In the genomic region with DNA sequence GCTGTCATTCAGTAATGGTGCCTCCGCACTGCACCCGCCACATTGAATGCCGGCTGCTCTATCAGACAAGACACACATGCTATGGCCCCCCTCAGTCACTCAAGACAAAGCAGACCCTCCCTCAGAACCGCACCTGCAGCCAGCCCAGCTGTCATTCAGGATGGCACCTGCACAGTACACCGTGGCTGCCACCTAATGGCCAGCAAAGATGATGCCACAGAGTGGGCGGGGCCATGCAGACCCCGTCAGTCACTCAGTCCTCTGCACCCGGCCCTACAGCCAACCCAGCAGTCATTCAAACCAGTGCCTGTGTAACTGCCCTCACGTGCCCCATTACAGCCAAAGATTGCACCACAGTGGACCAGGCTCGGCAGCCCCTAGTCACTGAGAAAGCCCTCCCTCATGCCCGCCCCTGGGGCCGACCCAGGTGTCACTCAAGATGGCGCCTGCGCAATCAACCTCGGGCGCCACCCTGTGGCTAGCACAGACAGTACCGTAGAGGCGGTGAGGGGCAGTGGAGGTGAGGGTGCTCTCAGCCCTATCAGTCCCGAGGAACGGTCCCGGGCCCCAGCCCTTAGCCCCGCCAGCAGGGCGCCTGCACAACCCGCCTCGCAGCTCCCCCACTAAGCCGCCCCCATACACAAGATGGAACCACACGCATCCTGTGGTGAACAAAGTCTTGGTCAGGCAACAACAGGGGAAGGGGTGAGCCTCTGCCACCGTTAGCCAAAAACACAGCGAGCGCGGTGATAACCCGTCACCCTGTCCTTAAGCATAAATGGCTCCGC, we compare ENCODE assay signal across 9 cellular contexts. TPM values are rescaled to one million over a fixed set of nuclear protein-coding genes. Genes with fewer than 3 reads are reported as not detected.
A peak's percentile ranks its signal among the peaks of the same experiment; 100 is the strongest.
DNase-seq lines count a peak whose midpoint lies in the region; ATAC-seq, FAIRE-seq and TF ChIP-seq lines count a peak whose summit lies in the region.
"Had no signal": no experiment of that assay in that cellular context is flagged by ENCODE, and none has a peak within 500 bp of the region (broad histone marks: within the 10 kb centered on the region; RNA-seq: fewer than 3 reads in every experiment).

No MANE protein-coding gene starts in this region.

- no peaks in the 10 kb centered on the region for H3K79me2 ChIP-seq in astrocyte (ENCODE audit: insufficient read depth, low read length)

- H3K9ac ChIP-seq in astrocyte (ENCODE audit: low read length) (peak overlapping the region; percentile 38), kidney (ENCODE audit: low read length in 2 of 2) (peak overlapping the region in 1 of 2 donors; percentile 44)

- H3K4me2 ChIP-seq in astrocyte (ENCODE audit: low read length), result peak overlapping the region; percentile 69

- H4K20me1 ChIP-seq in astrocyte (ENCODE audit: insufficient read depth, low read length), result no peaks in the 10 kb centered on the region

- H3K27me3 ChIP-seq in HL-60 (ENCODE audit: insufficient read depth, poor library complexity, severe bottlenecking) (no peaks in the 10 kb centered on the region), astrocyte (ENCODE audit: insufficient read depth, low read length) (no peaks in the 10 kb centered on the region)

- H3K27ac ChIP-seq in HL-60 (replicated peaks), result peak overlapping the region; percentile 83
- H3K27ac ChIP-seq in astrocyte (ENCODE audit: low read depth, low read length), result no peak overlapping the region
- peak overlapping the region; percentile 82 to 86 for H3K27ac ChIP-seq in kidney (ENCODE audit: low read depth in 2 of 2, low read length in 2 of 2)

- DNase-seq in HL-60 (ENCODE audit: low read depth in 1 of 2, low spot score in 1 of 2) (peak; percentile 76 to 89), astrocyte (ENCODE audit: low read depth) (no peak), kidney (peak; percentile 91), COLO668 (lab: John Stamatoyannopoulos, UW; ENCODE audit: unreplicated experiment) (no peak), SKM-1 treated with dmso at 0.1 percent for 144 hours (lab: John Stamatoyannopoulos, UW; ENCODE audit: unreplicated experiment) (no peak), NCI-H187 treated with DMSO at 0.1 percent for 48 hours (lab: John Stamatoyannopoulos, UW) (no peak)
- no peak for DNase-seq in stimulated activated effector memory CD8-positive, alpha-beta T cell treated with anti-CD3 and anti-CD28 coated beads, Interleukin-12 subunit alpha, Interleukin-12 subunit beta, amount 100 ng/mL, for 72 hours (ENCODE audit: low spot score in 2 of 2)
- no peak for DNase-seq in activated CD8-positive, alpha-beta memory T cell treated with anti-CD3 and anti-CD28 coated beads, Interleukin-2, amount 50 U/mL, for 48 hours

- H3K27ac Mint-ChIP-seq in astrocyte (ENCODE audit: unreplicated experiment), result no peak overlapping the region
- H3K27ac Mint-ChIP-seq in stimulated activated effector memory CD8-positive, alpha-beta T cell treated with anti-CD3 and anti-CD28 coated beads, Interleukin-12 subunit alpha, Interleukin-12 subunit beta, amount 100 ng/mL, for 72 hours, result no peak overlapping the region

- H3K27me3 Mint-ChIP-seq in astrocyte (ENCODE audit: low read depth, unreplicated experiment), result no peaks in the 10 kb centered on the region

- peak; percentile 17 for ATAC-seq in stimulated activated effector memory CD8-positive, alpha-beta T cell treated with anti-CD3 and anti-CD28 coated beads, Interleukin-12 subunit alpha, Interleukin-12 subunit beta, amount 100 ng/mL, for 72 hours
- ATAC-seq: Panc1 had no signal

- TF ChIP-seq CTCF in HL-60 (IDR thresholded peaks at IDR 0.05; ENCODE audit: insufficient read depth, low read length) (peak; percentile 13), astrocyte (IDR thresholded peaks at IDR 0.05; ENCODE audit: insufficient read depth, low read depth, low read length) (no peak), kidney (IDR thresholded peaks at IDR 0.05; ENCODE audit: borderline replicate concordance, extremely low read depth, insufficient read depth) (peak; percentile 25)

- H3K36me3 Mint-ChIP-seq in astrocyte (ENCODE audit: low read depth, unreplicated experiment), result no peaks in the 10 kb centered on the region
- H3K36me3 Mint-ChIP-seq in stimulated activated effector memory CD8-positive, alpha-beta T cell treated with anti-CD3 and anti-CD28 coated beads, Interleukin-12 subunit alpha, Interleukin-12 subunit beta, amount 100 ng/mL, for 72 hours, result no peaks in the 10 kb centered on the region

- no peak for FAIRE-seq in astrocyte (lab: Jason Lieb, UNC)
- FAIRE-seq in kidney (lab: Jason Lieb, UNC), result no peak

- peaks cover 9% of the 10 kb centered on the region for H3K9me3 ChIP-seq in astrocyte (ENCODE audit: insufficient read depth, low read depth, low read length)
- no peaks in the 10 kb centered on the region for H3K9me3 ChIP-seq in kidney (ENCODE audit: control insufficient read depth in 1 of 2, low read length in 2 of 2)

- H3K4me3 ChIP-seq in HL-60 (replicated peaks; ENCODE audit: insufficient read depth, low read length), result peak overlapping the region; percentile 46
- peak overlapping the region; percentile 48 for H3K4me3 ChIP-seq in astrocyte (ENCODE audit: insufficient read depth, low read depth, low read length)
- peak overlapping the region; percentile 63 to 75 for H3K4me3 ChIP-seq in kidney (ENCODE audit: low read length in 2 of 2)

- no peaks in the 10 kb centered on the region for H3K4me1 Mint-ChIP-seq in astrocyte (ENCODE audit: low read depth, unreplicated experiment)
- peaks cover 8% of the 10 kb centered on the region for H3K4me1 Mint-ChIP-seq in stimulated activated effector memory CD8-positive, alpha-beta T cell treated with anti-CD3 and anti-CD28 coated beads, Interleukin-12 subunit alpha, Interleukin-12 subunit beta, amount 100 ng/mL, for 72 hours

- H3K4me1 ChIP-seq in astrocyte (ENCODE audit: insufficient read depth, low read length) (no peaks in the 10 kb centered on the region), kidney (ENCODE audit: control insufficient read depth in 1 of 2, insufficient read depth in 1 of 2, low read depth in 1 of 2, low read length in 2 of 2) (no peaks in the 10 kb centered on the region)

- H3K36me3 ChIP-seq in astrocyte (ENCODE audit: insufficient read depth, low read length) (no peaks in the 10 kb centered on the region), kidney (ENCODE audit: control insufficient read depth in 1 of 2, insufficient read depth in 2 of 2, low read length in 2 of 2) (no peaks in the 10 kb centered on the region)

- intact Hi-C loops in kidney (cut with DNase I), result no loop called here

- peaks cover 21% of the 10 kb centered on the region for H3K9me3 Mint-ChIP-seq in astrocyte (ENCODE audit: unreplicated experiment)
- peaks cover 28% of the 10 kb centered on the region for H3K9me3 Mint-ChIP-seq in stimulated activated effector memory CD8-positive, alpha-beta T cell treated with anti-CD3 and anti-CD28 coated beads, Interleukin-12 subunit alpha, Interleukin-12 subunit beta, amount 100 ng/mL, for 72 hours

- peak overlapping the region; percentile 66 for H2AFZ ChIP-seq in astrocyte (ENCODE audit: low read depth, low read length)

- H3K4me3 Mint-ChIP-seq in astrocyte (ENCODE audit: unreplicated experiment), result no peak overlapping the region
- H3K4me3 Mint-ChIP-seq in stimulated activated effector memory CD8-positive, alpha-beta T cell treated with anti-CD3 and anti-CD28 coated beads, Interleukin-12 subunit alpha, Interleukin-12 subunit beta, amount 100 ng/mL, for 72 hours, result no peak overlapping the region

RNA-seq across cellular contexts. Expression of a gene that starts 2.4 kb away (rescaled TPM):
- not detected in 2 replicates for total RNA-seq in astrocyte
- total RNA-seq in kidney, result 8.7 TPM
- 2.0 TPM for polyA plus RNA-seq in kidney (ENCODE audit: insufficient read depth, low read depth, low replicate concordance)

RNA-seq across cellular contexts. Expression of a gene that starts 2.4 kb away (rescaled TPM):
- total RNA-seq in astrocyte (not detected in 2 replicates), kidney (0.47 TPM)
- polyA plus RNA-seq in kidney (ENCODE audit: insufficient read depth, low read depth, low replicate concordance), result not detected

Comparison
In these comparisons a context has a peak if more than half of its experiments do, and no peak if none do; other contexts are left out.
1. DNase-seq: peak in HL-60 (2 of 2) and kidney (single experiment); none in astrocyte (single experiment), stimulated activated effector memory CD8-positive, alpha-beta T cell treated with anti-CD3 and anti-CD28 coated beads, Interleukin-12 subunit alpha, Interleukin-12 subunit beta, amount 100 ng/mL, for 72 hours (0 of 2), COLO668 (single experiment), SKM-1 treated with dmso at 0.1 percent for 144 hours (single experiment), activated CD8-positive, alpha-beta memory T cell treated with anti-CD3 and anti-CD28 coated beads, Interleukin-2, amount 50 U/mL, for 48 hours (single experiment) and NCI-H187 treated with DMSO at 0.1 percent for 48 hours (single experiment).
2. Peak in every context shown above with its lines, with median percentiles within 50 percentile points of each other: H3K4me3 ChIP-seq.